32 cellular contexts compared by ENCODE assay signal in the genomic region with DNA sequence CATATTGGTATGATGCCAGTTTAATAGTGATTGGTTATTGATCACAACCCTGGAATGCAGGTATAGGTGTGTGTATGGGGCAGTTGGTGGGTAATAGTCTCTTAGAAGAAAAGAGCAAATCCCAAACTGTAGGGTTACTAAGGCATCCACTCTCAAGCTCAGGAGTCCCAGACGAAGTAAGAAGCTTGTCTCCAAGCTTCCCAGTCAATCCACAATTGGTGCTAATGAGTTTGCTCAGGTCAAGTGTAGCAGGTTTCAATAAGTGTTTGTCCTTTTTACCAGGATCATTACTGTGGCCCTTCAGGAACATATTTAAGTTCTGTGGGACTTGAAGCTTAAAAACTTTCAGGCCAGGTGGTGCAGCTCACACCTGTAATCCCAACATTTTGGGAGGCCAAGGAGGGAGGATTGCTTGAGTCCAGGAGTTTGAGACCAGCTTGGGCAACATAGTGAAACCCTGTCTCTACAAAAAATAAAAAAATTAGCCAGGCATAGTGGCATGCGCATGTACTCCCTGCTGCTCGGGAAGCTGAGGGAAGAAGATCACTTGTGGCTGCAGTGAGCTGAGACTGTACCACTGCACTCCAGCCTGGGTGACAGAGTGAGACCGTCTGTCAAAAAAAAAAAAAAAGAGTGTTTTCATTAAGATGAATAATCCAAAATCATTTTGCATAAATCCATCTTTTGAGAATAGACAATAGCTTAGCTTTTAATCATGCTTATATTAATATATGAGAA.
"Had no signal": no experiment of that assay in that cellular context is flagged by ENCODE, and none has a peak within 500 bp of the region (broad histone marks: within the 10 kb centered on the region; RNA-seq: fewer than 3 reads in every experiment).

No MANE protein-coding gene starts in this region.

- H3K4me1 ChIP-seq: esophagus muscularis mucosa, foreskin keratinocyte, gastrocnemius medialis, heart left ventricle had no signal

- H3K36me3 ChIP-seq: brain microvascular endothelial cell, esophagus muscularis mucosa, gastrocnemius medialis, heart left ventricle had no signal

- H3K9me3 Mint-ChIP-seq: activated CD4-positive, alpha-beta memory T cell treated with anti-CD3 and anti-CD28 coated beads, Interleukin-2, amount 10 ng/mL, durations not matched to agents 7 days and 5 days; activated CD4-positive, alpha-beta T cell treated with anti-CD3 and anti-CD28 coated beads, Interleukin-2, amount 10 ng/mL, durations not matched to agents 7 days and 5 days; activated T-cell treated with anti-CD3 and anti-CD28 coated beads, Interleukin-2, amount 50 U/mL, for 24 hours; activated T-helper 17 cell treated with anti-CD3 and anti-CD28 coated beads, Interleukin-2, amount 50 U/mL, for 72 hours; dendritic cell treated with granulocyte-macrophage colony-stimulating factor and Interleukin-4, amounts not matched to agents 40 ng/mL and 50 ng/mL, for 4 days; T-helper 2 cell treated with Interferon-gamma antibody and Interleukin-4, amounts not matched to agents 5 μg/mL and 100 μg/mL, for 36 hours had no signal

- H3K27me3 ChIP-seq: brain microvascular endothelial cell, dorsolateral prefrontal cortex, esophagus muscularis mucosa, gastrocnemius medialis, heart left ventricle had no signal

- H3K4me3 Mint-ChIP-seq: activated CD4-positive, alpha-beta memory T cell treated with anti-CD3 and anti-CD28 coated beads, Interleukin-2, amount 10 ng/mL, durations not matched to agents 7 days and 5 days; activated CD4-positive, alpha-beta T cell treated with anti-CD3 and anti-CD28 coated beads, Interleukin-2, amount 10 ng/mL, durations not matched to agents 7 days and 5 days; activated naive CD8-positive, alpha-beta T cell; activated T-cell treated with anti-CD3 and anti-CD28 coated beads, Interleukin-2, amount 50 U/mL, for 24 hours; activated T-helper 17 cell treated with anti-CD3 and anti-CD28 coated beads, Interleukin-2, amount 50 U/mL, for 72 hours; central memory CD8-positive, alpha-beta T cell; dendritic cell treated with granulocyte-macrophage colony-stimulating factor and Interleukin-4, amounts not matched to agents 40 ng/mL and 50 ng/mL, for 4 days; T-helper 17 cell; T-helper 2 cell treated with Interferon-gamma antibody and Interleukin-4, amounts not matched to agents 5 μg/mL and 100 μg/mL, for 36 hours had no signal

- H3K4me1 Mint-ChIP-seq: activated CD4-positive, alpha-beta memory T cell treated with anti-CD3 and anti-CD28 coated beads, Interleukin-2, amount 10 ng/mL, durations not matched to agents 7 days and 5 days; activated CD4-positive, alpha-beta T cell treated with anti-CD3 and anti-CD28 coated beads, Interleukin-2, amount 10 ng/mL, durations not matched to agents 7 days and 5 days; activated T-helper 17 cell treated with anti-CD3 and anti-CD28 coated beads, Interleukin-2, amount 50 U/mL, for 72 hours; central memory CD8-positive, alpha-beta T cell; T-helper 17 cell had no signal

- H3K27me3 Mint-ChIP-seq: activated CD4-positive, alpha-beta memory T cell treated with anti-CD3 and anti-CD28 coated beads, Interleukin-2, amount 10 ng/mL, durations not matched to agents 7 days and 5 days; activated CD4-positive, alpha-beta T cell treated with anti-CD3 and anti-CD28 coated beads, Interleukin-2, amount 10 ng/mL, durations not matched to agents 7 days and 5 days; activated naive CD8-positive, alpha-beta T cell; activated T-cell treated with anti-CD3 and anti-CD28 coated beads, Interleukin-2, amount 50 U/mL, for 24 hours; activated T-helper 17 cell treated with anti-CD3 and anti-CD28 coated beads, Interleukin-2, amount 50 U/mL, for 72 hours; central memory CD8-positive, alpha-beta T cell; dendritic cell treated with granulocyte-macrophage colony-stimulating factor and Interleukin-4, amounts not matched to agents 40 ng/mL and 50 ng/mL, for 4 days; T-helper 17 cell had no signal

- H3K9me3 ChIP-seq: esophagus muscularis mucosa, gastrocnemius medialis, heart left ventricle had no signal

- H3K27ac Mint-ChIP-seq: activated CD4-positive, alpha-beta memory T cell treated with anti-CD3 and anti-CD28 coated beads, Interleukin-2, amount 10 ng/mL, durations not matched to agents 7 days and 5 days; activated CD4-positive, alpha-beta T cell treated with anti-CD3 and anti-CD28 coated beads, Interleukin-2, amount 10 ng/mL, durations not matched to agents 7 days and 5 days; activated naive CD8-positive, alpha-beta T cell; activated T-cell treated with anti-CD3 and anti-CD28 coated beads, Interleukin-2, amount 50 U/mL, for 24 hours; activated T-helper 17 cell treated with anti-CD3 and anti-CD28 coated beads, Interleukin-2, amount 50 U/mL, for 72 hours; dendritic cell treated with granulocyte-macrophage colony-stimulating factor and Interleukin-4, amounts not matched to agents 40 ng/mL and 50 ng/mL, for 4 days; T-helper 17 cell; T-helper 2 cell treated with Interferon-gamma antibody and Interleukin-4, amounts not matched to agents 5 μg/mL and 100 μg/mL, for 36 hours had no signal

- H3K27ac ChIP-seq: brain microvascular endothelial cell, coronary artery, esophagus muscularis mucosa, foreskin keratinocyte, gastrocnemius medialis, heart left ventricle had no signal

- ATAC-seq: activated T-helper 17 cell treated with anti-CD3 and anti-CD28 coated beads, Interleukin-2, amount 50 U/mL, for 72 hours; foreskin keratinocyte; gastrocnemius medialis; heart left ventricle; T-helper 17 cell had no signal

- H3K4me3 ChIP-seq: coronary artery, dorsolateral prefrontal cortex, esophagus muscularis mucosa, gastrocnemius medialis, heart left ventricle had no signal

- H3K36me3 Mint-ChIP-seq: activated naive CD8-positive, alpha-beta T cell had no signal

- DNase-seq: activated CD4-positive, alpha-beta memory T cell treated with anti-CD3 and anti-CD28 coated beads, Interleukin-2, amount 10 ng/mL, durations not matched to agents 7 days and 5 days; activated CD4-positive, alpha-beta T cell treated with anti-CD3 and anti-CD28 coated beads for 1 hour; activated CD4-positive, alpha-beta T cell treated with anti-CD3 and anti-CD28 coated beads for 4 hours; activated CD4-positive, alpha-beta T cell treated with anti-CD3 and anti-CD28 coated beads, Interleukin-2, amount 10 ng/mL, durations not matched to agents 7 days and 5 days; activated CD4-positive, alpha-beta T cell treated with anti-CD3 and anti-CD28 coated beads, Interleukin-2, amount 50 U/mL, for 4 hours; activated CD8-positive, alpha-beta memory T cell treated with anti-CD3 and anti-CD28 coated beads, Interleukin-2, amount 50 U/mL, for 48 hours; activated effector memory CD4-positive, alpha-beta T cell treated with Interleukin-2 at 50 U/mL for 16 hours; activated gamma-delta T cell treated with Interleukin-2 at 50 U/mL for 16 hours; activated naive CD4-positive, alpha-beta T cell treated with anti-CD3 and anti-CD28 coated beads, Interleukin-2, amount 50 U/mL, for 16 hours; activated naive CD4-positive, alpha-beta T cell treated with Interleukin-2 at 50 U/mL for 16 hours; activated T-cell treated with anti-CD3 and anti-CD28 coated beads for 4 hours; activated T-cell treated with anti-CD3 and anti-CD28 coated beads, Interleukin-2, amount 50 U/mL, for 24 hours; amniotic stem cell; anterior cingulate cortex; brain microvascular endothelial cell; dorsolateral prefrontal cortex; effector memory CD4-positive, alpha-beta T cell; erythroblast; foreskin keratinocyte; gastrocnemius medialis; glutamatergic neuron; heart left ventricle; T-helper 1 cell; T-helper 17 cell; T1000 had no signal
